Comparison of ENCODE assay signal across 1 cellular context in the genomic region with DNA sequence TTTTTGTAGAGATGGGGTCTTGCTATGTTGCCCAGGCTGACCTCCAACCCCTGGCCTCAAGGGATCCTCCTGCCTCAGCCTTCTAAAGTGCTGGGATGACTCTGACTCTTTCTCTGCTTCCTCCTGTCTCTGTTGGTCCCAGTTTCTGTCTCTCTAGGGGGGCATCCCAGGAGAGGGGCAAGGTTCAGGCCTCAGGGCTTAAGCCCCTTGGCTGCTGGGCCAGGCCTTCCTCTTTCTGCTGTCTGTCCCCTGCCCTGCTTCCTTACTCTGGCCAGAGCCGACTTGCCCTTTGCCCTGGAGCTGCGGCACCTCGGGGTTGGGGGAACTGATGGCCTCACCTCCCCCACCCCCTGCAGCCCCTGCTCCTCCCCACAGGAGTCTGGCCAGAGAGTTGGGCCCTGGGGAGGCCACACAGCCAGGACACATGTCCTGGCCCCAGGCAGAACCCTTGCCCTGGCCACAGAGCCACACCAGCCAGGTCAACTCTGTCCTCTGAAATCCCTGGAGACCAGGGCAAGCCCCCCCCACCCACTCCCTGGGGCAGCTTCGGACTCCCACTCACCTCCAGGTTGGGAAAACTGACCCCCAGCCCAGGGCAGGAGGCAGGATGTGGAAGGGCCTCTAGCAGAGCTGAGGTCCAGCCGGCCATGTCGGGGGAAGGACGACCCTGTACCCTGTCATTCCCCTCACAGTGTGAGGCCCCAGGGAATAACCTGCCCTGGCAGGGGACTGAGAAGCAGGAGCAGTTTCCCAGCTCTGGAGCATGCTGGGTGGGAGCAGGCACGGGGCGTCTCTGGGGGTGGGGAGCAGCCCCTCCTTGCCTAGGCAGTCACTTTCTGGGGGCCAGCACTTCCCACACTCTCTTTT.
TF ChIP-seq lines count a peak whose summit lies in the region.

No MANE protein-coding gene starts in this region.

TF ChIP-seq in HepG2, 621 proteins besides CTCF, POLR2A, EP300 and RAD21 (continued from another document and continues in another):
- TF ChIP-seq, protein P1, sequence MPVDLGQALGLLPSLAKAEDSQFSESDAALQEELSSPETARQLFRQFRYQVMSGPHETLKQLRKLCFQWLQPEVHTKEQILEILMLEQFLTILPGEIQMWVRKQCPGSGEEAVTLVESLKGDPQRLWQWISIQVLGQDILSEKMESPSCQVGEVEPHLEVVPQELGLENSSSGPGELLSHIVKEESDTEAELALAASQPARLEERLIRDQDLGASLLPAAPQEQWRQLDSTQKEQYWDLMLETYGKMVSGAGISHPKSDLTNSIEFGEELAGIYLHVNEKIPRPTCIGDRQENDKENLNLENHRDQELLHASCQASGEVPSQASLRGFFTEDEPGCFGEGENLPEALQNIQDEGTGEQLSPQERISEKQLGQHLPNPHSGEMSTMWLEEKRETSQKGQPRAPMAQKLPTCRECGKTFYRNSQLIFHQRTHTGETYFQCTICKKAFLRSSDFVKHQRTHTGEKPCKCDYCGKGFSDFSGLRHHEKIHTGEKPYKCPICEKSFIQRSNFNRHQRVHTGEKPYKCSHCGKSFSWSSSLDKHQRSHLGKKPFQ (CRISPR knock-in tag; IDR thresholded peaks at IDR 0.05; ENCODE audit: insufficient replicate concordance): no peak
- TF ChIP-seq IRX3 (CRISPR knock-in tag; IDR thresholded peaks at IDR 0.05; ENCODE audit: borderline replicate concordance, low read depth) (no peak), ZNF367 (CRISPR knock-in tag; IDR thresholded peaks at IDR 0.05; ENCODE audit: borderline replicate concordance) (no peak), CAMTA2 (CRISPR knock-in tag; IDR thresholded peaks at IDR 0.05; ENCODE audit: borderline replicate concordance) (no peak), TBL1XR1 (IDR thresholded peaks at IDR 0.05; ENCODE audit: borderline replicate concordance, low read length, partially characterized antibody) (no peak), ZNF496 (CRISPR knock-in tag; IDR thresholded peaks at IDR 0.05; ENCODE audit: insufficient replicate concordance) (no peak), RCOR2 (CRISPR knock-in tag; IDR thresholded peaks at IDR 0.05) (peak; percentile 80), ELF1 (CRISPR knock-in tag; IDR thresholded peaks at IDR 0.05) (peak; percentile 66; the same call in 1 of the 2 replicates), ZNF207 (IDR thresholded peaks at IDR 0.05; ENCODE audit: borderline replicate concordance) (no peak), ISX (CRISPR knock-in tag; conservative IDR thresholded peaks at IDR 0.05) (no peak), KAT7 (CRISPR knock-in tag; IDR thresholded peaks at IDR 0.05; ENCODE audit: borderline replicate concordance) (no peak), HDAC1 (CRISPR knock-in tag; IDR thresholded peaks at IDR 0.05) (peak; percentile 63; the same call in 1 of the 2 replicates), ZNF292 (CRISPR knock-in tag; IDR thresholded peaks at IDR 0.05; ENCODE audit: borderline replicate concordance, low read depth) (peak; percentile 58; the same call in 1 of the 2 replicates), RBM22 (optimal IDR thresholded peaks at IDR 0.05; ENCODE audit: low read length) (no peak), MAF1 (CRISPR knock-in tag; IDR thresholded peaks at IDR 0.05; ENCODE audit: borderline replicate concordance) (no peak), ZZZ3 (CRISPR knock-in tag; IDR thresholded peaks at IDR 0.05; ENCODE audit: borderline replicate concordance) (no peak), KLF15 (CRISPR knock-in tag; IDR thresholded peaks at IDR 0.05; ENCODE audit: borderline replicate concordance) (peak; percentile 65; the same call in 1 of the 2 replicates), FOXP1 (IDR thresholded peaks at IDR 0.05) (no peak), FOXP1 (CRISPR knock-in tag; IDR thresholded peaks at IDR 0.05) (0 out of 2 replicates have a peak, but pooled peaks have one; percentile 18), ZNF768 (CRISPR knock-in tag; IDR thresholded peaks at IDR 0.05) (peak; percentile 89), ZNF10 (CRISPR knock-in tag; IDR thresholded peaks at IDR 0.05; ENCODE audit: borderline replicate concordance, low read depth) (no peak), ZNF83 (CRISPR knock-in tag; IDR thresholded peaks at IDR 0.05; ENCODE audit: borderline replicate concordance) (no peak), SRSF1 (optimal IDR thresholded peaks at IDR 0.05; ENCODE audit: low read depth, low read length) (peak; percentile 86), ZNF746 (CRISPR knock-in tag; IDR thresholded peaks at IDR 0.05) (0 out of 2 replicates have a peak, but pooled peaks have one; percentile 19), PRMT3 (CRISPR knock-in tag; IDR thresholded peaks at IDR 0.05; ENCODE audit: borderline replicate concordance, low read depth) (no peak), BORCS8-MEF2B (CRISPR knock-in tag; IDR thresholded peaks at IDR 0.05) (no peak), ZNF713 (CRISPR knock-in tag; IDR thresholded peaks at IDR 0.05) (no peak), SP4 (CRISPR knock-in tag; IDR thresholded peaks at IDR 0.05) (0 out of 2 replicates have a peak, but pooled peaks have one; percentile 45), KLF9 (CRISPR knock-in tag; IDR thresholded peaks at IDR 0.05; ENCODE audit: low read depth) (no peak), ZFP1 (CRISPR knock-in tag; IDR thresholded peaks at IDR 0.05) (no peak), ZNF235 (CRISPR knock-in tag; IDR thresholded peaks at IDR 0.05; ENCODE audit: borderline replicate concordance) (peak; percentile 16; the same call in 1 of the 2 replicates), ZFP36 (IDR thresholded peaks at IDR 0.05; ENCODE audit: borderline replicate concordance, low read depth, low read length, partially characterized antibody) (no peak), FOSL1 (CRISPR knock-in tag; IDR thresholded peaks at IDR 0.05; ENCODE audit: borderline replicate concordance) (no peak), KLF11 (CRISPR knock-in tag; IDR thresholded peaks at IDR 0.05) (no peak), TAF15 (IDR thresholded peaks at IDR 0.05; ENCODE audit: low read depth, low read length, poor library complexity, severe bottlenecking) (no peak), STAG1 (CRISPR knock-in tag; IDR thresholded peaks at IDR 0.05) (no peak), SMC3 (IDR thresholded peaks at IDR 0.05; ENCODE audit: low read length) (no peak), RFX1 (IDR thresholded peaks at IDR 0.05) (no peak), ZNF20 (CRISPR knock-in tag; IDR thresholded peaks at IDR 0.05) (no peak), HOXA5 (CRISPR knock-in tag; IDR thresholded peaks at IDR 0.05) (no peak), TMF1 (CRISPR knock-in tag; IDR thresholded peaks at IDR 0.05; ENCODE audit: low read depth) (no peak), HCFC1 (IDR thresholded peaks at IDR 0.05; ENCODE audit: low read depth, low read length) (no peak), EEA1 (CRISPR knock-in tag; IDR thresholded peaks at IDR 0.05; ENCODE audit: borderline replicate concordance) (no peak), ZNF782 (CRISPR knock-in tag; IDR thresholded peaks at IDR 0.05; ENCODE audit: borderline replicate concordance) (no peak)
- TF ChIP-seq, protein P2, sequence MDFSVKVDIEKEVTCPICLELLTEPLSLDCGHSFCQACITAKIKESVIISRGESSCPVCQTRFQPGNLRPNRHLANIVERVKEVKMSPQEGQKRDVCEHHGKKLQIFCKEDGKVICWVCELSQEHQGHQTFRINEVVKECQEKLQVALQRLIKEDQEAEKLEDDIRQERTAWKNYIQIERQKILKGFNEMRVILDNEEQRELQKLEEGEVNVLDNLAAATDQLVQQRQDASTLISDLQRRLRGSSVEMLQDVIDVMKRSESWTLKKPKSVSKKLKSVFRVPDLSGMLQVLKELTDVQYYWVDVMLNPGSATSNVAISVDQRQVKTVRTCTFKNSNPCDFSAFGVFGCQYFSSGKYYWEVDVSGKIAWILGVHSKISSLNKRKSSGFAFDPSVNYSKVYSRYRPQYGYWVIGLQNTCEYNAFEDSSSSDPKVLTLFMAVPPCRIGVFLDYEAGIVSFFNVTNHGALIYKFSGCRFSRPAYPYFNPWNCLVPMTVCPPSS (IDR thresholded peaks at IDR 0.05): no peak
- TF ChIP-seq, protein P3, sequence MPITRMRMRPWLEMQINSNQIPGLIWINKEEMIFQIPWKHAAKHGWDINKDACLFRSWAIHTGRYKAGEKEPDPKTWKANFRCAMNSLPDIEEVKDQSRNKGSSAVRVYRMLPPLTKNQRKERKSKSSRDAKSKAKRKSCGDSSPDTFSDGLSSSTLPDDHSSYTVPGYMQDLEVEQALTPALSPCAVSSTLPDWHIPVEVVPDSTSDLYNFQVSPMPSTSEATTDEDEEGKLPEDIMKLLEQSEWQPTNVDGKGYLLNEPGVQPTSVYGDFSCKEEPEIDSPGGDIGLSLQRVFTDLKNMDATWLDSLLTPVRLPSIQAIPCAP (CRISPR knock-in tag; IDR thresholded peaks at IDR 0.05; ENCODE audit: low read depth): no peak
- TF ChIP-seq, protein P4, sequence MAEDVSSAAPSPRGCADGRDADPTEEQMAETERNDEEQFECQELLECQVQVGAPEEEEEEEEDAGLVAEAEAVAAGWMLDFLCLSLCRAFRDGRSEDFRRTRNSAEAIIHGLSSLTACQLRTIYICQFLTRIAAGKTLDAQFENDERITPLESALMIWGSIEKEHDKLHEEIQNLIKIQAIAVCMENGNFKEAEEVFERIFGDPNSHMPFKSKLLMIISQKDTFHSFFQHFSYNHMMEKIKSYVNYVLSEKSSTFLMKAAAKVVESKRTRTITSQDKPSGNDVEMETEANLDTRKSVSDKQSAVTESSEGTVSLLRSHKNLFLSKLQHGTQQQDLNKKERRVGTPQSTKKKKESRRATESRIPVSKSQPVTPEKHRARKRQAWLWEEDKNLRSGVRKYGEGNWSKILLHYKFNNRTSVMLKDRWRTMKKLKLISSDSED (CRISPR knock-in tag; IDR thresholded peaks at IDR 0.05): no peak
- TF ChIP-seq, protein P5, sequence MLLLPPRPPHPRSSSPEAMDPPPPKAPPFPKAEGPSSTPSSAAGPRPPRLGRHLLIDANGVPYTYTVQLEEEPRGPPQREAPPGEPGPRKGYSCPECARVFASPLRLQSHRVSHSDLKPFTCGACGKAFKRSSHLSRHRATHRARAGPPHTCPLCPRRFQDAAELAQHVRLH (CRISPR knock-in tag; IDR thresholded peaks at IDR 0.05; ENCODE audit: borderline replicate concordance, low read depth): no peak
- TF ChIP-seq, protein P6, sequence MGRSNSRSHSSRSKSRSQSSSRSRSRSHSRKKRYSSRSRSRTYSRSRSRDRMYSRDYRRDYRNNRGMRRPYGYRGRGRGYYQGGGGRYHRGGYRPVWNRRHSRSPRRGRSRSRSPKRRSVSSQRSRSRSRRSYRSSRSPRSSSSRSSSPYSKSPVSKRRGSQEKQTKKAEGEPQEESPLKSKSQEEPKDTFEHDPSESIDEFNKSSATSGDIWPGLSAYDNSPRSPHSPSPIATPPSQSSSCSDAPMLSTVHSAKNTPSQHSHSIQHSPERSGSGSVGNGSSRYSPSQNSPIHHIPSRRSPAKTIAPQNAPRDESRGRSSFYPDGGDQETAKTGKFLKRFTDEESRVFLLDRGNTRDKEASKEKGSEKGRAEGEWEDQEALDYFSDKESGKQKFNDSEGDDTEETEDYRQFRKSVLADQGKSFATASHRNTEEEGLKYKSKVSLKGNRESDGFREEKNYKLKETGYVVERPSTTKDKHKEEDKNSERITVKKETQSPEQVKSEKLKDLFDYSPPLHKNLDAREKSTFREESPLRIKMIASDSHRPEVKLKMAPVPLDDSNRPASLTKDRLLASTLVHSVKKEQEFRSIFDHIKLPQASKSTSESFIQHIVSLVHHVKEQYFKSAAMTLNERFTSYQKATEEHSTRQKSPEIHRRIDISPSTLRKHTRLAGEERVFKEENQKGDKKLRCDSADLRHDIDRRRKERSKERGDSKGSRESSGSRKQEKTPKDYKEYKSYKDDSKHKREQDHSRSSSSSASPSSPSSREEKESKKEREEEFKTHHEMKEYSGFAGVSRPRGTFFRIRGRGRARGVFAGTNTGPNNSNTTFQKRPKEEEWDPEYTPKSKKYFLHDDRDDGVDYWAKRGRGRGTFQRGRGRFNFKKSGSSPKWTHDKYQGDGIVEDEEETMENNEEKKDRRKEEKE (IDR thresholded peaks at IDR 0.05): no peak
- TF ChIP-seq, protein P7, sequence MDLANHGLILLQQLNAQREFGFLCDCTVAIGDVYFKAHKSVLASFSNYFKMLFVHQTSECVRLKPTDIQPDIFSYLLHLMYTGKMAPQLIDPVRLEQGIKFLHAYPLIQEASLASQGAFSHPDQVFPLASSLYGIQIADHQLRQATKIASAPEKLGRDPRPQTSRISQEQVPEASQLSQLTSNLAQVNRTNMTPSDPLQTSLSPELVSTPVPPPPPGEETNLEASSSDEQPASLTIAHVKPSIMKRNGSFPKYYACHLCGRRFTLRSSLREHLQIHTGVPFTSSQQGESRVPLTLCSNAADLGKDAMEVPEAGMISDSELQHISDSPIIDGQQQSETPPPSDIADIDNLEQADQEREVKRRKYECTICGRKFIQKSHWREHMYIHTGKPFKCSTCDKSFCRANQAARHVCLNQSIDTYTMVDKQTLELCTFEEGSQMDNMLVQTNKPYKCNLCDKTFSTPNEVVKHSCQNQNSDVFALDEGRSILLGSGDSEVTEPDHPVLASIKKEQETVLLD (CRISPR knock-in tag; IDR thresholded peaks at IDR 0.05; ENCODE audit: low read depth): no peak
- TF ChIP-seq, protein P8, sequence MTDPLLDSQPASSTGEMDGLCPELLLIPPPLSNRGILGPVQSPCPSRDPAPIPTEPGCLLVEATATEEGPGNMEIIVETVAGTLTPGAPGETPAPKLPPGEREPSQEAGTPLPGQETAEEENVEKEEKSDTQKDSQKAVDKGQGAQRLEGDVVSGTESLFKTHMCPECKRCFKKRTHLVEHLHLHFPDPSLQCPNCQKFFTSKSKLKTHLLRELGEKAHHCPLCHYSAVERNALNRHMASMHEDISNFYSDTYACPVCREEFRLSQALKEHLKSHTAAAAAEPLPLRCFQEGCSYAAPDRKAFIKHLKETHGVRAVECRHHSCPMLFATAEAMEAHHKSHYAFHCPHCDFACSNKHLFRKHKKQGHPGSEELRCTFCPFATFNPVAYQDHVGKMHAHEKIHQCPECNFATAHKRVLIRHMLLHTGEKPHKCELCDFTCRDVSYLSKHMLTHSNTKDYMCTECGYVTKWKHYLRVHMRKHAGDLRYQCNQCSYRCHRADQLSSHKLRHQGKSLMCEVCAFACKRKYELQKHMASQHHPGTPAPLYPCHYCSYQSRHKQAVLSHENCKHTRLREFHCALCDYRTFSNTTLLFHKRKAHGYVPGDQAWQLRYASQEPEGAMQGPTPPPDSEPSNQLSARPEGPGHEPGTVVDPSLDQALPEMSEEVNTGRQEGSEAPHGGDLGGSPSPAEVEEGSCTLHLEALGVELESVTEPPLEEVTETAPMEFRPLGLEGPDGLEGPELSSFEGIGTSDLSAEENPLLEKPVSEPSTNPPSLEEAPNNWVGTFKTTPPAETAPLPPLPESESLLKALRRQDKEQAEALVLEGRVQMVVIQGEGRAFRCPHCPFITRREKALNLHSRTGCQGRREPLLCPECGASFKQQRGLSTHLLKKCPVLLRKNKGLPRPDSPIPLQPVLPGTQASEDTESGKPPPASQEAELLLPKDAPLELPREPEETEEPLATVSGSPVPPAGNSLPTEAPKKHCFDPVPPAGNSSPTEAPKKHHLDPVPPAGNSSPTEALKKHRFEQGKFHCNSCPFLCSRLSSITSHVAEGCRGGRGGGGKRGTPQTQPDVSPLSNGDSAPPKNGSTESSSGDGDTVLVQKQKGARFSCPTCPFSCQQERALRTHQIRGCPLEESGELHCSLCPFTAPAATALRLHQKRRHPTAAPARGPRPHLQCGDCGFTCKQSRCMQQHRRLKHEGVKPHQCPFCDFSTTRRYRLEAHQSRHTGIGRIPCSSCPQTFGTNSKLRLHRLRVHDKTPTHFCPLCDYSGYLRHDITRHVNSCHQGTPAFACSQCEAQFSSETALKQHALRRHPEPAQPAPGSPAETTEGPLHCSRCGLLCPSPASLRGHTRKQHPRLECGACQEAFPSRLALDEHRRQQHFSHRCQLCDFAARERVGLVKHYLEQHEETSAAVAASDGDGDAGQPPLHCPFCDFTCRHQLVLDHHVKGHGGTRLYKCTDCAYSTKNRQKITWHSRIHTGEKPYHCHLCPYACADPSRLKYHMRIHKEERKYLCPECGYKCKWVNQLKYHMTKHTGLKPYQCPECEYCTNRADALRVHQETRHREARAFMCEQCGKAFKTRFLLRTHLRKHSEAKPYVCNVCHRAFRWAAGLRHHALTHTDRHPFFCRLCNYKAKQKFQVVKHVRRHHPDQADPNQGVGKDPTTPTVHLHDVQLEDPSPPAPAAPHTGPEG (CRISPR knock-in tag; IDR thresholded peaks at IDR 0.05): no peak
